In genomic region chr7:44765579-44766415, GRCh38 we compare ENCODE assay signal across 22 cellular contexts.
"Had no signal": no experiment of that assay in that cellular context is flagged by ENCODE, and none has a peak within 500 bp of the region (broad histone marks: within the 10 kb centered on the region; RNA-seq: fewer than 3 reads in every experiment).

No MANE protein-coding gene starts in this region.

- H3K27me3 Mint-ChIP-seq: activated naive CD8-positive, alpha-beta T cell treated with anti-CD3 and anti-CD28 coated beads, Interleukin-2, amount 10 ng/mL, durations not matched to agents 7 days and 5 days; dendritic cell treated with granulocyte-macrophage colony-stimulating factor and Interleukin-4, amounts not matched to agents 40 ng/mL and 50 ng/mL, for 4 days; progenitor cell of endocrine pancreas had no signal

- DNase-seq: activated CD4-positive, alpha-beta T cell treated with anti-CD3 and anti-CD28 coated beads, Interleukin-2, amount 50 U/mL, for 4 hours; activated CD8-positive, alpha-beta memory T cell treated with anti-CD3 and anti-CD28 coated beads for 24 hours; activated CD8-positive, alpha-beta memory T cell treated with anti-CD3 and anti-CD28 coated beads, Interleukin-2, amount 50 U/mL, for 48 hours; activated naive CD4-positive, alpha-beta T cell; activated naive CD8-positive, alpha-beta T cell treated with anti-CD3 and anti-CD28 coated beads, Interleukin-2, amount 10 ng/mL, durations not matched to agents 7 days and 5 days; activated T-cell treated with anti-CD3 and anti-CD28 coated beads, Interleukin-2, amount 50 U/mL, for 4 hours; effector memory CD4-positive, alpha-beta T cell; esophagus squamous epithelium; heart left ventricle; left cardiac atrium; natural killer cell; stimulated activated CD4-positive, alpha-beta T cell treated with anti-CD3 and anti-CD28 coated beads, Interleukin-4, amount 100 ng/mL, for 1 hour; stomach; transverse colon; uterus had no signal

- H3K27ac Mint-ChIP-seq: activated naive CD8-positive, alpha-beta T cell treated with anti-CD3 and anti-CD28 coated beads, Interleukin-2, amount 10 ng/mL, durations not matched to agents 7 days and 5 days; activated T-helper 2 cell treated with anti-CD3 and anti-CD28 coated beads, Interferon-gamma antibody, Interleukin-2, Interleukin-4, amounts not matched to agents 10 μg/mL and 5 μg/mL and 100 μg/mL, durations not matched to agents 14 hours and 24 hours and 36 hours; dendritic cell treated with granulocyte-macrophage colony-stimulating factor and Interleukin-4, amounts not matched to agents 40 ng/mL and 50 ng/mL, for 4 days; natural killer cell; progenitor cell of endocrine pancreas had no signal

- H3K27me3 ChIP-seq: esophagus squamous epithelium, gastroesophageal sphincter, heart left ventricle, spleen, stomach, transverse colon, uterus had no signal

- H3K4me3 ChIP-seq: esophagus squamous epithelium, gastroesophageal sphincter, heart left ventricle, spleen, stomach, transverse colon, uterus had no signal

- H3K9me3 Mint-ChIP-seq: activated naive CD8-positive, alpha-beta T cell treated with anti-CD3 and anti-CD28 coated beads, Interleukin-2, amount 10 ng/mL, durations not matched to agents 7 days and 5 days; activated T-cell treated with anti-CD3 and anti-CD28 coated beads, Interleukin-2, amount 50 U/mL, for 4 hours; activated T-helper 2 cell treated with anti-CD3 and anti-CD28 coated beads, Interferon-gamma antibody, Interleukin-2, Interleukin-4, amounts not matched to agents 10 μg/mL and 5 μg/mL and 100 μg/mL, durations not matched to agents 14 hours and 24 hours and 36 hours; dendritic cell treated with granulocyte-macrophage colony-stimulating factor and Interleukin-4, amounts not matched to agents 40 ng/mL and 50 ng/mL, for 4 days; natural killer cell had no signal

- H3K36me3 ChIP-seq: uterus had no signal

- H3K4me3 Mint-ChIP-seq: activated naive CD8-positive, alpha-beta T cell treated with anti-CD3 and anti-CD28 coated beads, Interleukin-2, amount 10 ng/mL, durations not matched to agents 7 days and 5 days; activated T-cell treated with anti-CD3 and anti-CD28 coated beads, Interleukin-2, amount 50 U/mL, for 4 hours; dendritic cell treated with granulocyte-macrophage colony-stimulating factor and Interleukin-4, amounts not matched to agents 40 ng/mL and 50 ng/mL, for 4 days; natural killer cell had no signal

- H3K27ac ChIP-seq: heart left ventricle, stomach, transverse colon, uterus, VCaP had no signal

- H3K9me3 ChIP-seq: esophagus squamous epithelium, gastroesophageal sphincter, heart left ventricle, spleen, stomach, transverse colon, uterus had no signal

- ATAC-seq: activated CD4-positive, CD25-positive, alpha-beta regulatory T cell treated with anti-CD3 and anti-CD28 coated beads, Interleukin-2, amount 50 U/mL, for 24 hours; activated T-cell treated with anti-CD3 and anti-CD28 coated beads, Interleukin-2, amount 50 U/mL, for 4 hours; gastroesophageal sphincter; heart left ventricle; left cardiac atrium; natural killer cell had no signal

- H3K36me3 Mint-ChIP-seq: natural killer cell had no signal
